9 cellular contexts compared by ENCODE assay signal in genomic region chr2:174337337-174338154, GRCh38. TPM values are rescaled to one million over a fixed set of nuclear protein-coding genes. Genes with fewer than 3 reads are reported as not detected.
A peak's percentile ranks its signal among the peaks of the same experiment; 100 is the strongest.
DNase-seq lines count a peak whose midpoint lies in the region; ATAC-seq, FAIRE-seq and TF ChIP-seq lines count a peak whose summit lies in the region.
"Had no signal": no experiment of that assay in that cellular context is flagged by ENCODE, and none has a peak within 500 bp of the region (broad histone marks: within the 10 kb centered on the region; RNA-seq: fewer than 3 reads in every experiment).

No MANE protein-coding gene starts in this region.

- peaks cover 80% of the 10 kb centered on the region for H3K27me3 ChIP-seq in bronchial epithelial cell (ENCODE audit: control insufficient read depth, insufficient read depth, low read length)
- H3K27me3 ChIP-seq in naive thymus-derived CD4-positive, alpha-beta T cell (ENCODE audit: control insufficient read depth in 2 of 2, insufficient read depth in 2 of 2, low read length in 2 of 2): peaks cover 66 to 74% of the 10 kb centered on the region in 2 donors

- H3K27ac ChIP-seq in C4-2B: peak overlapping the region; percentile 62
- no peak overlapping the region for H3K27ac ChIP-seq in naive thymus-derived CD4-positive, alpha-beta T cell (ENCODE audit: low read depth, low read length)

- H3K36me3 ChIP-seq in bronchial epithelial cell (ENCODE audit: control insufficient read depth, insufficient read depth, low read length): no peaks in the 10 kb centered on the region
- no peaks in the 10 kb centered on the region for H3K36me3 ChIP-seq in naive thymus-derived CD4-positive, alpha-beta T cell (ENCODE audit: control insufficient read depth in 2 of 3, insufficient read depth in 3 of 3, low read length in 3 of 3)

- H3K27me3 Mint-ChIP-seq in naive thymus-derived CD4-positive, alpha-beta T cell: peaks cover 47 to 73% (median 69%) of the 10 kb centered on the region in 5 donors

- peak; percentile 11 for ATAC-seq in GM18498 (IDR thresholded peaks at IDR 0.05; ENCODE audit: unreplicated experiment)
- peak; percentile 28 for ATAC-seq in naive thymus-derived CD4-positive, alpha-beta T cell

- CTCF ChIA-PET in naive thymus-derived CD4-positive, alpha-beta T cell (lab: Charles Lee): no interaction called here

- H3K4me1 Mint-ChIP-seq in naive thymus-derived CD4-positive, alpha-beta T cell: peaks cover 14 to 63% (median 44%) of the 10 kb centered on the region in 7 donors

- TF ChIP-seq CTCF in C4-2B (conservative IDR thresholded peaks at IDR 0.05) (no peak), bronchial epithelial cell (IDR thresholded peaks at IDR 0.05; ENCODE audit: insufficient read depth, low read length, severe bottlenecking) (no peak)

- H3K4me3 Mint-ChIP-seq in naive thymus-derived CD4-positive, alpha-beta T cell: peak overlapping the region; percentile 51 to 87 (median 81)

- peak overlapping the region; percentile 17 for H3K4me3 ChIP-seq in bronchial epithelial cell (ENCODE audit: low read depth, low read length)
- peak overlapping the region; percentile 39 for H3K4me3 ChIP-seq in naive thymus-derived CD4-positive, alpha-beta T cell (ENCODE audit: low read length)

- intact Hi-C loops in naive thymus-derived CD4-positive, alpha-beta T cell (cut with micrococcal nuclease): loop anchor here (5.0 to 10.0 kb wide), 4 partner anchors 1740 to 1827 kb away; partner anchors contain the start of genes EVX2 (in 1 of the 2), HOXD8 (in 1 of the 2) and HOXD9 (in 1 of the 2)

- DNase-seq in NCI-H2227 treated with DMSO at 0.1 percent for 48 hours (lab: John Stamatoyannopoulos, UW): peak; percentile 62
- DNase-seq in bronchial epithelial cell (ENCODE audit: low read depth): no peak
- DNase-seq in naive thymus-derived CD4-positive, alpha-beta T cell: peak in 6 of 9 donors; percentile 42 to 59 (median 53)
- DNase-seq in AG20443 (ENCODE audit: low spot score): no peak
- no peak for DNase-seq in HPDE6-E6E7 (ENCODE audit: extremely low spot score)
- no peak for DNase-seq in RKO (ENCODE audit: low spot score)

- peak overlapping the region in 6 of 9 donors; percentile 58 to 89 (median 80) for H3K27ac Mint-ChIP-seq in naive thymus-derived CD4-positive, alpha-beta T cell

- H3K36me3 Mint-ChIP-seq in naive thymus-derived CD4-positive, alpha-beta T cell: peaks cover 0 to 4% (median 0%) of the 10 kb centered on the region in 5 donors

- no peak for FAIRE-seq in bronchial epithelial cell (lab: Jason Lieb, UNC)

- H3K9me3 ChIP-seq in naive thymus-derived CD4-positive, alpha-beta T cell (ENCODE audit: control insufficient read depth in 2 of 3, low read length in 3 of 3): no peaks in the 10 kb centered on the region

- H3K4me1 ChIP-seq in naive thymus-derived CD4-positive, alpha-beta T cell (ENCODE audit: control insufficient read depth in 2 of 2, insufficient read depth in 2 of 2, low read length in 2 of 2): peaks cover 39 to 53% of the 10 kb centered on the region in 2 donors

- POLR2A ChIA-PET in naive thymus-derived CD4-positive, alpha-beta T cell (lab: Charles Lee): no interaction called here

- H3K9me3 Mint-ChIP-seq in naive thymus-derived CD4-positive, alpha-beta T cell: peaks cover 0 to 23% (median 1%) of the 10 kb centered on the region in 11 donors

RNA-seq across cellular contexts. Expression of gene SP9, which starts 2.8 kb away (rescaled TPM):
- not detected in 2 replicates for total RNA-seq in bronchial epithelial cell
- not detected for total RNA-seq in naive thymus-derived CD4-positive, alpha-beta T cell
- not detected for polyA plus RNA-seq in naive thymus-derived CD4-positive, alpha-beta T cell
- total RNA-seq: liver had no signal
- polyA plus RNA-seq: liver had no signal

RNA-seq across cellular contexts. Expression of gene SCRN3, which starts 58.0 kb away (rescaled TPM):
- 20.0 and 21.8 TPM in 2 replicates for total RNA-seq in bronchial epithelial cell
- 10 to 100 TPM; 12.3 to 22.1 (median 16.4) TPM for total RNA-seq in naive thymus-derived CD4-positive, alpha-beta T cell
- polyA plus RNA-seq in naive thymus-derived CD4-positive, alpha-beta T cell: 10 to 100 TPM; 14.0 to 15.4 TPM

Comparison
In these comparisons a context has a peak if more than half of its experiments do, and no peak if none do; other contexts are left out.
1. DNase-seq: peak in NCI-H2227 treated with DMSO at 0.1 percent for 48 hours (single experiment) and naive thymus-derived CD4-positive, alpha-beta T cell (6 of 9); none in bronchial epithelial cell (single experiment), AG20443 (single experiment), HPDE6-E6E7 (single experiment) and RKO (single experiment).